In the genomic region with DNA sequence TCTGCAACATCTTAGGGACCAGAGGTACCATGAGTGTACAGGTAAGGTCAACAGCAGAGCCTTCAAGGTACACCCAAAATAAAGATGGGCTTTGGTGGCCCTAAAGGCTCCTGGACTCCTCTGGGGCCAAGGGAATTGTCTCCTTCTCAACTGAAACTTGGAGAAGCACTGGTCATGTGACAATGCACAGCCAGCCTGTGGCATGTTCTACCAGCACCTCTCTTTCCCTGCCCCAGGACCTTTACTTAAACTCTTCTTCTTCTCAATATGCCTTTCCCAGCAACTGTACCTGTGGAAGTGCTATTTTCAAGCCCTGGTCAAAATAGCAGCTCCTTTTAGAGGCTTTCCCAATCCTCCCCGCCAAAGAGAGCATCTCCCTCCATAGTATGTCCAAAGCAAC, we compare ENCODE assay signal across 14 cellular contexts. TPM values are rescaled to one million over a fixed set of nuclear protein-coding genes. Genes with fewer than 3 reads are reported as not detected.
DNase-seq lines count a peak whose midpoint lies in the region; ATAC-seq and TF ChIP-seq lines count a peak whose summit lies in the region.
"Had no signal": no experiment of that assay in that cellular context is flagged by ENCODE, and none has a peak within 500 bp of the region (broad histone marks: within the 10 kb centered on the region; RNA-seq: fewer than 3 reads in every experiment).

No MANE protein-coding gene starts in this region.

- H3K4me1 ChIP-seq in CD8-positive, alpha-beta T cell (ENCODE audit: insufficient read depth, low read length) = no peaks in the 10 kb centered on the region
- no peaks in the 10 kb centered on the region for H3K4me1 ChIP-seq in osteoblast (ENCODE audit: insufficient read depth, low read length)
- H3K4me1 ChIP-seq: A549, BE2C, HAP-1 had no signal

- H2AFZ ChIP-seq in osteoblast (ENCODE audit: low read length) = no peak overlapping the region

- peaks cover 4% of the 10 kb centered on the region for H3K36me3 Mint-ChIP-seq in CD8-positive, alpha-beta T cell
- peaks cover 10% of the 10 kb centered on the region for H3K36me3 Mint-ChIP-seq in central memory CD8-positive, alpha-beta T cell (ENCODE audit: insufficient read depth)

- DNase-seq in CD8-positive, alpha-beta T cell = no peak
- DNase-seq in WERI-Rb-1 (no peak), osteoblast (ENCODE audit: insufficient read length, low spot score, missing footprints) (peak; percentile 8), NCI-H82 (lab: John Stamatoyannopoulos, UW) (no peak)
- DNase-seq in central memory CD8-positive, alpha-beta T cell (ENCODE audit: low spot score in 2 of 2) = no peak
- DNase-seq: BE2C, DMS79, GDM1, HFFc6 had no signal

- H3K27me3 ChIP-seq in CD8-positive, alpha-beta T cell (ENCODE audit: insufficient read depth, low read length) = no peaks in the 10 kb centered on the region
- H3K27me3 ChIP-seq in WERI-Rb-1 (ENCODE audit: insufficient read depth, low read depth, severe bottlenecking) (no peaks in the 10 kb centered on the region), osteoblast (ENCODE audit: insufficient read depth, low read length) (peaks cover 46% of the 10 kb centered on the region)
- H3K27me3 ChIP-seq: BE2C had no signal

- H4K20me1 ChIP-seq in osteoblast (ENCODE audit: insufficient read depth, low read length) = no peaks in the 10 kb centered on the region

- H3K27ac ChIP-seq in CD8-positive, alpha-beta T cell (ENCODE audit: low read depth, low read length) = no peak overlapping the region
- peak overlapping the region; percentile 85 for H3K27ac ChIP-seq in WERI-Rb-1
- H3K27ac ChIP-seq in osteoblast (ENCODE audit: low read depth, low read length) = no peak overlapping the region
- H3K27ac ChIP-seq: A549 had no signal

- H3K4me3 Mint-ChIP-seq in CD8-positive, alpha-beta T cell = no peak overlapping the region
- no peak overlapping the region for H3K4me3 Mint-ChIP-seq in central memory CD8-positive, alpha-beta T cell
- H3K4me3 Mint-ChIP-seq: HFFc6, IgD-negative memory B cell had no signal

- H3K27me3 Mint-ChIP-seq in CD8-positive, alpha-beta T cell (ENCODE audit: low read depth) = no peaks in the 10 kb centered on the region
- H3K27me3 Mint-ChIP-seq in central memory CD8-positive, alpha-beta T cell = no peaks in the 10 kb centered on the region

- no peaks in the 10 kb centered on the region for H3K9me3 Mint-ChIP-seq in CD8-positive, alpha-beta T cell
- no peaks in the 10 kb centered on the region for H3K9me3 Mint-ChIP-seq in central memory CD8-positive, alpha-beta T cell
- H3K9me3 Mint-ChIP-seq: HFFc6, IgD-negative memory B cell had no signal

- H3K9me3 ChIP-seq in CD8-positive, alpha-beta T cell (ENCODE audit: low read length) = no peaks in the 10 kb centered on the region
- no peaks in the 10 kb centered on the region for H3K9me3 ChIP-seq in WERI-Rb-1 (ENCODE audit: severe bottlenecking)
- H3K9me3 ChIP-seq in osteoblast (ENCODE audit: low read depth, low read length) = no peaks in the 10 kb centered on the region
- H3K9me3 ChIP-seq: A549, BE2C, HAP-1 had no signal

- POLR2A ChIA-PET in CD8-positive, alpha-beta T cell (lab: Charles Lee) = no interaction called here

- no peaks in the 10 kb centered on the region for H3K36me3 ChIP-seq in CD8-positive, alpha-beta T cell (ENCODE audit: insufficient read depth, low read length)
- H3K36me3 ChIP-seq in WERI-Rb-1 (no peaks in the 10 kb centered on the region), osteoblast (ENCODE audit: insufficient read depth, low read length) (no peaks in the 10 kb centered on the region)
- H3K36me3 ChIP-seq: BE2C, HAP-1 had no signal

- H3K27ac Mint-ChIP-seq in CD8-positive, alpha-beta T cell = peak overlapping the region; percentile 0
- peak overlapping the region; percentile 11 for H3K27ac Mint-ChIP-seq in central memory CD8-positive, alpha-beta T cell (ENCODE audit: low read depth)
- H3K27ac Mint-ChIP-seq: HFFc6 had no signal

- ATAC-seq in CD8-positive, alpha-beta T cell = no peak
- ATAC-seq in central memory CD8-positive, alpha-beta T cell (replicated peaks; ENCODE audit: extremely low read depth, poor library complexity, severe bottlenecking) = no peak
- ATAC-seq in GM21723 (IDR thresholded peaks at IDR 0.05; ENCODE audit: unreplicated experiment) (no peak), HG03469 (IDR thresholded peaks at IDR 0.05; ENCODE audit: unreplicated experiment) (no peak)
- ATAC-seq: A549 had no signal

- no peaks in the 10 kb centered on the region for H3K79me2 ChIP-seq in osteoblast (ENCODE audit: insufficient read depth, low read length)

- no peak for TF ChIP-seq CTCF in CD8-positive, alpha-beta T cell (IDR thresholded peaks at IDR 0.05)
- TF ChIP-seq CTCF in WERI-Rb-1 (IDR thresholded peaks at IDR 0.05; ENCODE audit: low read depth, low read length) (no peak), osteoblast (IDR thresholded peaks at IDR 0.05; ENCODE audit: extremely low read depth, low read depth, low read length) (no peak)

- intact Hi-C loops in CD8-positive, alpha-beta T cell (cut with DNase I, micrococcal nuclease) = no loop called here

- H3K4me3 ChIP-seq in CD8-positive, alpha-beta T cell (ENCODE audit: low read depth, low read length) = no peak overlapping the region
- H3K4me3 ChIP-seq in WERI-Rb-1 (ENCODE audit: low read depth, low read length) (no peak overlapping the region), osteoblast (ENCODE audit: insufficient read depth, low read length) (no peak overlapping the region)
- H3K4me3 ChIP-seq: A549, HAP-1 had no signal

- no peak overlapping the region for H3K4me2 ChIP-seq in osteoblast (ENCODE audit: insufficient read depth, low read length)
- H3K4me2 ChIP-seq: A549 had no signal

- CTCF ChIA-PET in CD8-positive, alpha-beta T cell (lab: Charles Lee) = no interaction called here

- no peaks in the 10 kb centered on the region for H3K4me1 Mint-ChIP-seq in CD8-positive, alpha-beta T cell (ENCODE audit: low read depth)
- peaks cover 26% of the 10 kb centered on the region for H3K4me1 Mint-ChIP-seq in central memory CD8-positive, alpha-beta T cell

RNA-seq across cellular contexts. Expression of gene PIPOX, which starts 28.4 kb away (rescaled TPM):
- 1 to 10 TPM; 5.6 to 6.0 TPM for total RNA-seq in CD8-positive, alpha-beta T cell
- 1.4 and 1.8 TPM in 2 replicates for total RNA-seq in osteoblast
